2 cellular contexts compared by ENCODE assay signal in the genomic region with DNA sequence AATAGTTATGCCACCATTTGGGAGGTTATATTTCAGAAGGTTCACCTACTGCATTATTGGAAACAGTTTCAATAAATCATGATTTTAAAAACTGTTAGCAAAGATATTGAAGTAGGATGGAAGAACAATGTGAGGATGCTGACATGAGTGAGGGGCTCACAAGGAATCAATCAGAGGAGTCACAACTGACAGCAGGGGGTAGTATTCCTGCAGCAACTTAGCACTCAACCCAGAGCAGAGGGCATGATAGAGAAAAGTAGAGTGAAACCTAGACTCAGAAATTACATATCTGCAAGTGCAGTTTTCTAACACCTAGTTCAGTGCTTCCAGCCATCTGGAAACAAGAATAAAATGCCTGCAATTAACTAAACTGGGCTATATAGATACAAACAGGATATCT.
TF ChIP-seq lines count a peak whose summit lies in the region.

No MANE protein-coding gene starts in this region.

TF ChIP-seq in GM23338, 12 proteins besides CTCF, POLR2A, EP300 and RAD21:
- TF ChIP-seq, protein P1, sequence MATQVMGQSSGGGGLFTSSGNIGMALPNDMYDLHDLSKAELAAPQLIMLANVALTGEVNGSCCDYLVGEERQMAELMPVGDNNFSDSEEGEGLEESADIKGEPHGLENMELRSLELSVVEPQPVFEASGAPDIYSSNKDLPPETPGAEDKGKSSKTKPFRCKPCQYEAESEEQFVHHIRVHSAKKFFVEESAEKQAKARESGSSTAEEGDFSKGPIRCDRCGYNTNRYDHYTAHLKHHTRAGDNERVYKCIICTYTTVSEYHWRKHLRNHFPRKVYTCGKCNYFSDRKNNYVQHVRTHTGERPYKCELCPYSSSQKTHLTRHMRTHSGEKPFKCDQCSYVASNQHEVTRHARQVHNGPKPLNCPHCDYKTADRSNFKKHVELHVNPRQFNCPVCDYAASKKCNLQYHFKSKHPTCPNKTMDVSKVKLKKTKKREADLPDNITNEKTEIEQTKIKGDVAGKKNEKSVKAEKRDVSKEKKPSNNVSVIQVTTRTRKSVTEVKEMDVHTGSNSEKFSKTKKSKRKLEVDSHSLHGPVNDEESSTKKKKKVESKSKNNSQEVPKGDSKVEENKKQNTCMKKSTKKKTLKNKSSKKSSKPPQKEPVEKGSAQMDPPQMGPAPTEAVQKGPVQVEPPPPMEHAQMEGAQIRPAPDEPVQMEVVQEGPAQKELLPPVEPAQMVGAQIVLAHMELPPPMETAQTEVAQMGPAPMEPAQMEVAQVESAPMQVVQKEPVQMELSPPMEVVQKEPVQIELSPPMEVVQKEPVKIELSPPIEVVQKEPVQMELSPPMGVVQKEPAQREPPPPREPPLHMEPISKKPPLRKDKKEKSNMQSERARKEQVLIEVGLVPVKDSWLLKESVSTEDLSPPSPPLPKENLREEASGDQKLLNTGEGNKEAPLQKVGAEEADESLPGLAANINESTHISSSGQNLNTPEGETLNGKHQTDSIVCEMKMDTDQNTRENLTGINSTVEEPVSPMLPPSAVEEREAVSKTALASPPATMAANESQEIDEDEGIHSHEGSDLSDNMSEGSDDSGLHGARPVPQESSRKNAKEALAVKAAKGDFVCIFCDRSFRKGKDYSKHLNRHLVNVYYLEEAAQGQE (IDR thresholded peaks at IDR 0.05; ENCODE audit: unreplicated experiment): no peak
- TF ChIP-seq STAT1 (IDR thresholded peaks at IDR 0.05; ENCODE audit: unreplicated experiment) (no peak), EZH2phosphoT487 (IDR thresholded peaks at IDR 0.05; ENCODE audit: unreplicated experiment) (no peak), ZNF331 (CRISPR knock-in tag; IDR thresholded peaks at IDR 0.05; ENCODE audit: low read depth) (no peak), POLR2AphosphoS5 (IDR thresholded peaks at IDR 0.05; ENCODE audit: low read depth) (no peak)

TF ChIP-seq in H1, 55 proteins besides CTCF, POLR2A, EP300 and RAD21:
- no peak for TF ChIP-seq SRF (IDR thresholded peaks at IDR 0.05; ENCODE audit: low read depth, low read length)
- no peak for TF ChIP-seq HDAC2 (IDR thresholded peaks at IDR 0.05; ENCODE audit: borderline replicate concordance in 1 of 2, low read depth in 2 of 2, low read length in 2 of 2)
- TF ChIP-seq JUN (IDR thresholded peaks at IDR 0.05; ENCODE audit: low read depth, low read length): no peak
